Comparison of ENCODE assay signal across 11 cellular contexts in the genomic region with DNA sequence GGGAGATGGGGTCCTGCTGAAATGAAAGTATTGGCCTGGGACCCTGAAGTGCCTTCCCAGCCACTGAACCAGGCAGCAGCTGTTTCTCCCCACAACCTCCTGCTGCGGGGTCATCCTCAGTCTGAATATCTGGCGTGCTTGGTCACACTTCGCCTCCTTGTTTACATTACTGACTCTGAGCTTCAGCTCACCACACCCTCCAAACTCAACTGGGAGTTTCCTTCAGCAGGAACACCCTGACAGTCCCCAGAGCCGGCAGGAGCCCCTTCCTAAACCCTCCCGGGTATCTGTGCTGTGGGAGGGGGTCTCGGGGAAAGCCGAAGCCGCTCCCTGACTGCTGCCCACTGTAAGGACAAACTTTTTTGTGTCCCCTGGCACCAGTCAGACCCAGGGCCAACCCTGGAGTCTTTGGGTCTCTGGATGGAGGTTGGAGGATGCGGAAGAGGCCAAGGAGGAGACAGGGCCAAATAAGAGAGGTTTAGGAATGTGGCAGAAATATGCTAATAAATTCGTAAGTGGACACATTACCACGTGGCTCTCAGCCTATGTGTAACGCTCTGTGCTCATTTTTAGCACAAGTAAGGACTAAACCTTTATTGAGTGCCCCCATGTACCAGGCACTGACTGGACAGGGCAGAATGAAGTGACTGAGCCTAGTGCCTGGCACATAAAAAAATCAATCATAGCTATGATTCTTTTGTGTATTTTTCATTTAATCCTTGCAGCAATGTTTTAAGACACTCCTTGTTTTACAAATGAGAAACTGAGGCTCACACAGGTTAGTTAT. TPM values are rescaled to one million over a fixed set of nuclear protein-coding genes. Genes with fewer than 3 reads are reported as not detected.
DNase-seq lines count a peak whose midpoint lies in the region; ATAC-seq and TF ChIP-seq lines count a peak whose summit lies in the region.
"Had no signal": no experiment of that assay in that cellular context is flagged by ENCODE, and none has a peak within 500 bp of the region (broad histone marks: within the 10 kb centered on the region; RNA-seq: fewer than 3 reads in every experiment).

No MANE protein-coding gene starts in this region.

- intact Hi-C loops in left ventricle myocardium inferior (cut with micrococcal nuclease) = no loop called here

- H3K9me2 ChIP-seq in MM.1S (replicated peaks; ENCODE audit: insufficient read depth, low read length) = no peaks in the 10 kb centered on the region

- H3K4me1 Mint-ChIP-seq in WTC11 = peaks cover 54% of the 10 kb centered on the region
- H3K4me1 Mint-ChIP-seq in osteocyte (ENCODE audit: unreplicated experiment) = peaks cover 79% of the 10 kb centered on the region
- H3K4me1 Mint-ChIP-seq: CD4-positive, CD25-positive, alpha-beta regulatory T cell had no signal

- H3K36me3 Mint-ChIP-seq in WTC11 (peaks cover 42% of the 10 kb centered on the region), osteocyte (ENCODE audit: unreplicated experiment) (peaks cover 37% of the 10 kb centered on the region)
- H3K36me3 Mint-ChIP-seq: CD4-positive, CD25-positive, alpha-beta regulatory T cell had no signal

- no peaks in the 10 kb centered on the region for H3F3A ChIP-seq in MM.1S (ENCODE audit: insufficient read depth, low read length)

- no peak overlapping the region for H3K9ac ChIP-seq in MM.1S (ENCODE audit: low read length)

- H3K27ac Mint-ChIP-seq in WTC11 (peak overlapping the region; percentile 80), osteocyte (ENCODE audit: unreplicated experiment) (peak overlapping the region; percentile 98)
- H3K27ac Mint-ChIP-seq: CD4-positive, CD25-positive, alpha-beta regulatory T cell had no signal

- H3K4me2 ChIP-seq in MM.1S (ENCODE audit: low read depth, low read length) = no peak overlapping the region

- peaks cover 26% of the 10 kb centered on the region for H3K4me1 ChIP-seq in left ventricle myocardium inferior
- H3K4me1 ChIP-seq in MM.1S (ENCODE audit: low read length) = no peaks in the 10 kb centered on the region

- POLR2A ChIA-PET in WTC11 (lab: Charles Lee) = no interaction called here

- H3K27ac ChIP-seq in left ventricle myocardium inferior (replicated peaks) = peak overlapping the region; percentile 61
- H3K27ac ChIP-seq in MM.1S (ENCODE audit: low read length) = no peak overlapping the region

- H3K9me3 ChIP-seq in left ventricle myocardium inferior (replicated peaks) (no peaks in the 10 kb centered on the region), MM.1S (replicated peaks; ENCODE audit: insufficient read depth, low read length) (no peaks in the 10 kb centered on the region)
- H3K9me3 ChIP-seq: adrenal gland had no signal

- H3K4me3 Mint-ChIP-seq in WTC11 (no peak overlapping the region), osteocyte (ENCODE audit: unreplicated experiment) (peak overlapping the region; percentile 56)
- H3K4me3 Mint-ChIP-seq: CD4-positive, CD25-positive, alpha-beta regulatory T cell had no signal

- no peaks in the 10 kb centered on the region for H3K79me2 ChIP-seq in MM.1S (ENCODE audit: low read length)

- peak; percentile 60 for ATAC-seq in WTC11
- no peak for ATAC-seq in GM18502 (IDR thresholded peaks at IDR 0.05; ENCODE audit: poor library complexity, unreplicated experiment)
- no peak for ATAC-seq in GM21786 (IDR thresholded peaks at IDR 0.05; ENCODE audit: unreplicated experiment)

- DNase-seq in EH (ENCODE audit: low read depth) (peak; percentile 82), WTC11 (ENCODE audit: low spot score) (no peak), left ventricle myocardium inferior (no peak), osteocyte (ENCODE audit: extremely low spot score, unreplicated experiment) (no peak), NCI-H1105 treated with DMSO at 0.1 percent for 48 hours (lab: John Stamatoyannopoulos, UW) (no peak), MM.1S (no peak)
- DNase-seq: activated CD8-positive, alpha-beta memory T cell treated with anti-CD3 and anti-CD28 coated beads for 24 hours; CD4-positive, CD25-positive, alpha-beta regulatory T cell had no signal

- TF ChIP-seq CTCF in WTC11 (IDR thresholded peaks at IDR 0.05) = no peak
- no peak for TF ChIP-seq CTCF in left ventricle myocardium inferior (IDR thresholded peaks at IDR 0.05; ENCODE audit: borderline replicate concordance)
- TF ChIP-seq CTCF in osteocyte (IDR thresholded peaks at IDR 0.05) = no peak
- TF ChIP-seq CTCF in MM.1S (IDR thresholded peaks at IDR 0.05; ENCODE audit: low read length) = no peak

- H2AFZ ChIP-seq in MM.1S (ENCODE audit: low read length) = no peak overlapping the region

- no peak overlapping the region for H3K4me3 ChIP-seq in left ventricle myocardium inferior
- no peak overlapping the region for H3K4me3 ChIP-seq in MM.1S (ENCODE audit: low read length)
- H3K4me3 ChIP-seq: adrenal gland had no signal

- H3K27me3 ChIP-seq in left ventricle myocardium inferior (ENCODE audit: low read depth) (peaks cover 38% of the 10 kb centered on the region), MM.1S (replicated peaks; ENCODE audit: insufficient read depth, low read length) (no peaks in the 10 kb centered on the region)

- H4K20me1 ChIP-seq in MM.1S (ENCODE audit: insufficient read depth, low read length) = no peaks in the 10 kb centered on the region

- CTCF ChIA-PET in WTC11 (lab: Charles Lee) = interaction anchor here (2.6 kb wide), 1 partner anchor 21 kb away, joined by 8 read pairs; a partner anchor contains a TSS

- H3K36me3 ChIP-seq in left ventricle myocardium inferior (no peaks in the 10 kb centered on the region), MM.1S (replicated peaks; ENCODE audit: insufficient read depth, low read length) (no peaks in the 10 kb centered on the region)
- H3K36me3 ChIP-seq: adrenal gland had no signal

- H3K9me3 Mint-ChIP-seq in WTC11 (no peaks in the 10 kb centered on the region), osteocyte (ENCODE audit: unreplicated experiment) (no peaks in the 10 kb centered on the region)
- H3K9me3 Mint-ChIP-seq: CD4-positive, CD25-positive, alpha-beta regulatory T cell had no signal

- H3K27me3 Mint-ChIP-seq in WTC11 (ENCODE audit: low read depth) (no peaks in the 10 kb centered on the region), osteocyte (ENCODE audit: unreplicated experiment) (no peaks in the 10 kb centered on the region)

TF ChIP-seq in WTC11, 78 proteins besides CTCF, POLR2A, EP300 and RAD21:
- TF ChIP-seq NFATC4 (CRISPR knock-in tag; IDR thresholded peaks at IDR 0.05) = no peak
- TF ChIP-seq, protein P1, sequence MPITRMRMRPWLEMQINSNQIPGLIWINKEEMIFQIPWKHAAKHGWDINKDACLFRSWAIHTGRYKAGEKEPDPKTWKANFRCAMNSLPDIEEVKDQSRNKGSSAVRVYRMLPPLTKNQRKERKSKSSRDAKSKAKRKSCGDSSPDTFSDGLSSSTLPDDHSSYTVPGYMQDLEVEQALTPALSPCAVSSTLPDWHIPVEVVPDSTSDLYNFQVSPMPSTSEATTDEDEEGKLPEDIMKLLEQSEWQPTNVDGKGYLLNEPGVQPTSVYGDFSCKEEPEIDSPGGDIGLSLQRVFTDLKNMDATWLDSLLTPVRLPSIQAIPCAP (CRISPR knock-in tag; IDR thresholded peaks at IDR 0.05) = no peak
- TF ChIP-seq, protein P2, sequence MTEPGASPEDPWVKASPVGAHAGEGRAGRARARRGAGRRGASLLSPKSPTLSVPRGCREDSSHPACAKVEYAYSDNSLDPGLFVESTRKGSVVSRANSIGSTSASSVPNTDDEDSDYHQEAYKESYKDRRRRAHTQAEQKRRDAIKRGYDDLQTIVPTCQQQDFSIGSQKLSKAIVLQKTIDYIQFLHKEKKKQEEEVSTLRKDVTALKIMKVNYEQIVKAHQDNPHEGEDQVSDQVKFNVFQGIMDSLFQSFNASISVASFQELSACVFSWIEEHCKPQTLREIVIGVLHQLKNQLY (CRISPR knock-in tag; IDR thresholded peaks at IDR 0.05) = no peak
- no peak for TF ChIP-seq ESRRA (CRISPR knock-in tag; IDR thresholded peaks at IDR 0.05; ENCODE audit: borderline replicate concordance)
- 0 out of 2 replicates have a peak, but pooled peaks have one; percentile 47 for TF ChIP-seq FOXK1 (CRISPR knock-in tag; IDR thresholded peaks at IDR 0.05)
- TF ChIP-seq GABPB1 (CRISPR knock-in tag; IDR thresholded peaks at IDR 0.05) = no peak
- no peak for TF ChIP-seq NFE2L1 (CRISPR knock-in tag; IDR thresholded peaks at IDR 0.05)
- TF ChIP-seq CREB1 (CRISPR knock-in tag; IDR thresholded peaks at IDR 0.05) = no peak

RNA-seq across cellular contexts. Expression of a gene that starts 20.7 kb away (rescaled TPM):
- total RNA-seq in WTC11 (2021) = 15.5 to 18.1 TPM (median 17.1 TPM) in 3 replicates
- total RNA-seq in left ventricle myocardium inferior = 0.38 TPM
- total RNA-seq in osteocyte = 22.1 and 22.3 TPM in 2 replicates

Comparison
In these comparisons a context has a peak if more than half of its experiments do, and no peak if none do; other contexts are left out.
1. RNA of a gene that starts 20.7 kb away (total RNA-seq): 22.1 to 22.3 TPM in osteocyte and 15.5 to 18.1 TPM in WTC11; 0.38 TPM in left ventricle myocardium inferior (single experiment); every median in the first group is over 10 times any median in the second.